17 cellular contexts compared by ENCODE assay signal in genomic region chr1:197307551-197307950, GRCh38. TPM values are rescaled to one million over a fixed set of nuclear protein-coding genes. Genes with fewer than 3 reads are reported as not detected.
"Had no signal": no experiment of that assay in that cellular context is flagged by ENCODE, and none has a peak within 500 bp of the region (broad histone marks: within the 10 kb centered on the region; RNA-seq: fewer than 3 reads in every experiment).

No MANE protein-coding gene starts in this region.

- H3K4me3 ChIP-seq: coronary artery, mucosa of descending colon, testis, upper lobe of right lung had no signal

- H3K36me3 ChIP-seq: upper lobe of right lung had no signal

- H3K4me3 Mint-ChIP-seq: activated CD4-positive, alpha-beta T cell treated with anti-CD3 and anti-CD28 coated beads, Interleukin-2, amount 10 ng/mL, durations not matched to agents 24 days and 14 days; activated T-helper 1 cell treated with anti-CD3 and anti-CD28 coated beads, Interleukin-12 subunit alpha, Interleukin-12 subunit beta, Interleukin-2, Interleukin-4 antibody, amounts not matched to agents 30 ng/mL and 10 ng/mL and 1 ng/mL, durations not matched to agents 14 hours and 24 hours and 36 hours; natural killer cell; WTC11 had no signal

- ATAC-seq: left lobe of liver; mucosa of descending colon; natural killer cell; stimulated activated naive CD8-positive, alpha-beta T cell treated with anti-CD3 and anti-CD28 coated beads, Interleukin-15, Interleukin-2, amounts not matched to agents 100 U/mL and 50 U/mL, for 24 hours; upper lobe of right lung; WTC11 had no signal

- H3K9me3 Mint-ChIP-seq: activated CD4-positive, alpha-beta T cell treated with anti-CD3 and anti-CD28 coated beads, Interleukin-2, amount 10 ng/mL, durations not matched to agents 24 days and 14 days; activated T-helper 1 cell treated with anti-CD3 and anti-CD28 coated beads, Interleukin-12 subunit alpha, Interleukin-12 subunit beta, Interleukin-2, Interleukin-4 antibody, amounts not matched to agents 30 ng/mL and 10 ng/mL and 1 ng/mL, durations not matched to agents 14 hours and 24 hours and 36 hours; natural killer cell; WTC11 had no signal

- H3K27ac ChIP-seq: coronary artery, epithelial cell of prostate, testis, upper lobe of right lung had no signal

- H3K27ac Mint-ChIP-seq: activated CD4-positive, alpha-beta T cell treated with anti-CD3 and anti-CD28 coated beads, Interleukin-2, amount 10 ng/mL, durations not matched to agents 24 days and 14 days; activated T-helper 1 cell treated with anti-CD3 and anti-CD28 coated beads, Interleukin-12 subunit alpha, Interleukin-12 subunit beta, Interleukin-2, Interleukin-4 antibody, amounts not matched to agents 30 ng/mL and 10 ng/mL and 1 ng/mL, durations not matched to agents 14 hours and 24 hours and 36 hours; natural killer cell; WTC11 had no signal

- H3K4me1 Mint-ChIP-seq: activated CD4-positive, alpha-beta T cell treated with anti-CD3 and anti-CD28 coated beads, Interleukin-2, amount 10 ng/mL, durations not matched to agents 24 days and 14 days; natural killer cell had no signal

- H3K36me3 Mint-ChIP-seq: natural killer cell, WTC11 had no signal

- H3K27me3 ChIP-seq: testis, upper lobe of right lung had no signal

- H3K4me1 ChIP-seq: testis, upper lobe of right lung had no signal

- DNase-seq: activated CD4-positive, alpha-beta T cell treated with anti-CD3 and anti-CD28 coated beads, Interleukin-2, amount 10 ng/mL, durations not matched to agents 24 days and 14 days; activated naive CD4-positive, alpha-beta T cell; effector memory CD4-positive, alpha-beta T cell; glutamatergic neuron; mammary epithelial cell; mucosa of descending colon; natural killer cell; stimulated activated CD4-positive, alpha-beta T cell treated with anti-CD3 and anti-CD28 coated beads, Interleukin-2, amount 100 ng/mL, for 48 hours; stimulated activated naive CD8-positive, alpha-beta T cell treated with anti-CD3 and anti-CD28 coated beads, Interleukin-15, Interleukin-2, amounts not matched to agents 100 U/mL and 50 U/mL, for 24 hours; testis; upper lobe of right lung had no signal

- H3K9me3 ChIP-seq: mucosa of descending colon, testis, upper lobe of right lung had no signal

RNA-seq across cellular contexts. Expression of gene CRB1, which starts 39.5 kb away (rescaled TPM):
- total RNA-seq: activated CD4-positive, alpha-beta T cell treated with anti-CD3 and anti-CD28 coated beads, Interleukin-2, amount 10 ng/mL, durations not matched to agents 24 days and 14 days; activated T-helper 1 cell treated with anti-CD3 and anti-CD28 coated beads, Interleukin-12 subunit alpha, Interleukin-12 subunit beta, Interleukin-2, Interleukin-4 antibody, amounts not matched to agents 30 ng/mL and 10 ng/mL and 1 ng/mL, durations not matched to agents 14 hours and 24 hours and 36 hours; left lobe of liver; T-helper 1 cell treated with Interleukin-12 subunit alpha and Interleukin-12 subunit beta and Interleukin-4 antibody, amounts not matched to agents 30 ng/mL and 1 ng/mL, for 36 hours had no signal
- polyA plus RNA-seq: mammary epithelial cell had no signal
